Comparison of ENCODE assay signal across 8 cellular contexts in genomic region chr2:12050381-12050780, GRCh38.
DNase-seq lines count a peak whose midpoint lies in the region; ATAC-seq and TF ChIP-seq lines count a peak whose summit lies in the region.

No MANE protein-coding gene starts in this region.

- peaks cover 2 to 25% of the 10 kb centered on the region in 2 donors for H3K4me1 Mint-ChIP-seq in effector memory CD8-positive, alpha-beta T cell (ENCODE audit: low read depth in 2 of 2)

- peaks cover 0 to 3% of the 10 kb centered on the region in 2 donors for H3K9me3 Mint-ChIP-seq in effector memory CD8-positive, alpha-beta T cell

- no peak overlapping the region for H3K4me3 Mint-ChIP-seq in effector memory CD8-positive, alpha-beta T cell

- H3K36me3 ChIP-seq in stomach: no peaks in the 10 kb centered on the region

- H3K36me3 Mint-ChIP-seq in effector memory CD8-positive, alpha-beta T cell (ENCODE audit: insufficient read depth): no peaks in the 10 kb centered on the region

- TF ChIP-seq POLR2A in NB4 (IDR thresholded peaks at IDR 0.05; ENCODE audit: extremely low read depth, insufficient read length) (no peak), erythroblast (IDR thresholded peaks at IDR 0.05; ENCODE audit: low read length) (no peak), stomach (IDR thresholded peaks at IDR 0.05) (no peak)

- TF ChIP-seq EP300 in stomach (IDR thresholded peaks at IDR 0.05): no peak

- intact Hi-C loops in stomach (cut with DNase I; ENCODE audit: low total_unique reads): no loop called here

- WGBS in stomach, 5 donors: 43 to 62% (median 49%) methylated on average over 5 of the region's 5 CpGs

- TF ChIP-seq CTCF in AG10803 (conservative IDR thresholded peaks at IDR 0.05; ENCODE audit: low read length) (peak; percentile 44), NB4 (IDR thresholded peaks at IDR 0.05; ENCODE audit: low read depth, low read length) (peak; percentile 50), stomach (IDR thresholded peaks at IDR 0.05) (no peak)

- DNase-seq in AG10803 (ENCODE audit: low read depth) (peak; percentile 83), NB4 (ENCODE audit: low read depth) (peak; percentile 92), erythroblast (lab: John Stamatoyannopoulos, UW) (peak; percentile 13 to 17), NCI-H2029 (lab: John Stamatoyannopoulos, UW) (no peak), stomach (no peak)
- DNase-seq in effector memory CD8-positive, alpha-beta T cell: no peak
- DNase-seq in activated CD4-positive, CD25-positive, alpha-beta regulatory T cell treated with anti-CD3 and anti-CD28 coated beads, Interleukin-2, amount 50 U/mL, for 72 hours: no peak

- peaks cover 0 to 5% (median 0%) of the 10 kb centered on the region in 4 donors for H3K4me1 ChIP-seq in stomach

- no peaks in the 10 kb centered on the region for H3K27me3 ChIP-seq in stomach

- ATAC-seq in GM21367 (IDR thresholded peaks at IDR 0.05; ENCODE audit: unreplicated experiment): peak; percentile 34
- ATAC-seq in effector memory CD8-positive, alpha-beta T cell (replicated peaks): no peak

- H3K4me3 ChIP-seq in AG10803 (ENCODE audit: low read length): no peak overlapping the region
- H3K4me3 ChIP-seq in NB4 (ENCODE audit: low read depth, low read length): no peak overlapping the region
- H3K4me3 ChIP-seq in stomach: no peak overlapping the region

- peaks cover 7 to 40% of the 10 kb centered on the region in 2 donors for H3K27me3 Mint-ChIP-seq in effector memory CD8-positive, alpha-beta T cell

- H3K9me3 ChIP-seq in stomach: no peaks in the 10 kb centered on the region

- no peak overlapping the region for H3K27ac Mint-ChIP-seq in effector memory CD8-positive, alpha-beta T cell

- H3K27ac ChIP-seq in stomach: no peak overlapping the region

Comparison
In these comparisons a context has a peak if more than half of its experiments do, and no peak if none do; other contexts are left out.
1. DNase-seq: peak in AG10803 (single experiment), NB4 (single experiment) and erythroblast (2 of 2); none in NCI-H2029 (single experiment), effector memory CD8-positive, alpha-beta T cell (0 of 3), stomach (single experiment) and activated CD4-positive, CD25-positive, alpha-beta regulatory T cell treated with anti-CD3 and anti-CD28 coated beads, Interleukin-2, amount 50 U/mL, for 72 hours (single experiment).
2. CTCF ChIP-seq: peak in AG10803 (single experiment) and NB4 (single experiment); none in stomach (0 of 7).